ENCODE assay signal across 9 cellular contexts in genomic region chr10:80596391-80597257, GRCh38. TPM values are rescaled to one million over a fixed set of nuclear protein-coding genes. Genes with fewer than 3 reads are reported as not detected.
DNase-seq lines count a peak whose midpoint lies in the region; ATAC-seq and TF ChIP-seq lines count a peak whose summit lies in the region.
"Had no signal": no experiment of that assay in that cellular context is flagged by ENCODE, and none has a peak within 500 bp of the region (broad histone marks: within the 10 kb centered on the region; RNA-seq: fewer than 3 reads in every experiment).

No MANE protein-coding gene starts in this region.

- CTCF ChIA-PET in PC-3 (lab: Charles Lee), result interaction anchor here (0.6 kb wide), 1 partner anchor 309 kb away, joined by 3 read pairs; no protein-coding TSS in a partner anchor

- H3K36me3 ChIP-seq in PC-3 (ENCODE audit: low read depth, low read length), result no peaks in the 10 kb centered on the region
- no peaks in the 10 kb centered on the region for H3K36me3 ChIP-seq in kidney epithelial cell (ENCODE audit: control insufficient read depth, insufficient read depth, low read length)
- H3K36me3 ChIP-seq: suprapubic skin had no signal

- H3K4me1 ChIP-seq in PC-3 (ENCODE audit: insufficient read depth, low read length), result no peaks in the 10 kb centered on the region
- H3K4me1 ChIP-seq: suprapubic skin had no signal

- no peaks in the 10 kb centered on the region for H3K27me3 Mint-ChIP-seq in activated naive CD8-positive, alpha-beta T cell treated with anti-CD3 and anti-CD28 coated beads, Interleukin-2, amount 50 U/mL, for 24 hours

- H3K4me3 ChIP-seq in PC-3 (ENCODE audit: low read length) (no peak overlapping the region), kidney epithelial cell (ENCODE audit: low read depth, low read length) (no peak overlapping the region)
- H3K4me3 ChIP-seq: suprapubic skin had no signal

- no peak overlapping the region for H3K27ac ChIP-seq in PC-3 (ENCODE audit: low read length)
- H3K27ac ChIP-seq: suprapubic skin had no signal

- POLR2A ChIA-PET in PC-3 (lab: Charles Lee; ENCODE audit: unreplicated experiment), result no interaction called here

- no peaks in the 10 kb centered on the region for H3K9me3 ChIP-seq in PC-3 (ENCODE audit: low read length)

- no TSS peak for BruUV-seq in PC-3 (replicated peaks; lab: Mats Ljungman, UMichigan)

- no peaks in the 10 kb centered on the region for H4K20me1 ChIP-seq in PC-3 (ENCODE audit: low read length)

- H3K9me3 Mint-ChIP-seq in activated naive CD8-positive, alpha-beta T cell treated with anti-CD3 and anti-CD28 coated beads, Interleukin-2, amount 50 U/mL, for 24 hours, result no peaks in the 10 kb centered on the region

- DNase-seq in NCI-H1436 (lab: John Stamatoyannopoulos, UW), result peak; percentile 30
- no peak for DNase-seq in NCI-H1436 treated with DMSO at 0.1 percent for 48 hours (lab: John Stamatoyannopoulos, UW)
- DNase-seq in PC-3, result peak; percentile 41
- peak; percentile 35 for DNase-seq in activated naive CD8-positive, alpha-beta T cell treated with anti-CD3 and anti-CD28 coated beads, Interleukin-2, amount 50 U/mL, for 24 hours
- DNase-seq in kidney epithelial cell (ENCODE audit: low read depth), result no peak
- peak; percentile 6 for DNase-seq in stromal cell of bone marrow (ENCODE audit: low read depth)

- H2AFZ ChIP-seq in PC-3 (ENCODE audit: low read length), result no peak overlapping the region

- peaks cover 8% of the 10 kb centered on the region for H3K4me1 Mint-ChIP-seq in activated naive CD8-positive, alpha-beta T cell treated with anti-CD3 and anti-CD28 coated beads, Interleukin-2, amount 50 U/mL, for 24 hours

- H3K27me3 ChIP-seq in PC-3 (ENCODE audit: low read length), result no peaks in the 10 kb centered on the region
- H3K27me3 ChIP-seq in kidney epithelial cell (ENCODE audit: control insufficient read depth, insufficient read depth, low read length), result no peaks in the 10 kb centered on the region
- H3K27me3 ChIP-seq: suprapubic skin had no signal

- no peaks in the 10 kb centered on the region for H3K36me3 Mint-ChIP-seq in activated naive CD8-positive, alpha-beta T cell treated with anti-CD3 and anti-CD28 coated beads, Interleukin-2, amount 50 U/mL, for 24 hours (ENCODE audit: low read depth)

- H3K9me2 ChIP-seq in PC-3 (replicated peaks; ENCODE audit: low read length), result no peaks in the 10 kb centered on the region

- no peak overlapping the region for H3K9ac ChIP-seq in PC-3 (ENCODE audit: low read length)

- H3F3A ChIP-seq in PC-3 (ENCODE audit: low read length, unreplicated experiment), result no peaks in the 10 kb centered on the region

- no peaks in the 10 kb centered on the region for H3K79me2 ChIP-seq in PC-3 (ENCODE audit: low read length)

- TF ChIP-seq CTCF in PC-3 (conservative IDR thresholded peaks at IDR 0.05; ENCODE audit: low read depth, low read length) (peak; percentile 65), kidney epithelial cell (IDR thresholded peaks at IDR 0.05; ENCODE audit: insufficient read depth, low read length, poor library complexity, severe bottlenecking) (peak; percentile 69)

- intact Hi-C loops in PC-3 (cut with micrococcal nuclease), result no loop called here

- peak; percentile 39 for ATAC-seq in HG02885 (IDR thresholded peaks at IDR 0.05; ENCODE audit: poor library complexity, unreplicated experiment)
- peak; percentile 46; the same call in 1 of the 2 replicates for ATAC-seq in PC-3
- peak; percentile 66 for ATAC-seq in activated naive CD8-positive, alpha-beta T cell treated with anti-CD3 and anti-CD28 coated beads, Interleukin-2, amount 50 U/mL, for 24 hours
- ATAC-seq in HG03378 (IDR thresholded peaks at IDR 0.05; ENCODE audit: unreplicated experiment), result no peak

- no peak overlapping the region for H3K27ac Mint-ChIP-seq in activated naive CD8-positive, alpha-beta T cell treated with anti-CD3 and anti-CD28 coated beads, Interleukin-2, amount 50 U/mL, for 24 hours

- H3K4me3 Mint-ChIP-seq in activated naive CD8-positive, alpha-beta T cell treated with anti-CD3 and anti-CD28 coated beads, Interleukin-2, amount 50 U/mL, for 24 hours, result no peak overlapping the region

- no peak overlapping the region for H3K4me2 ChIP-seq in PC-3 (ENCODE audit: low read length)

RNA-seq across cellular contexts. Expression of gene SH2D4B, which starts 58.9 kb away (rescaled TPM):
- total RNA-seq in PC-3 (2014; rRNA removed) (not detected in 2 replicates), kidney epithelial cell (not detected in 2 replicates)

Comparison
In these comparisons a context has a peak if more than half of its experiments do, and no peak if none do; other contexts are left out.
1. DNase-seq: peak in NCI-H1436 (single experiment), PC-3 (single experiment), activated naive CD8-positive, alpha-beta T cell treated with anti-CD3 and anti-CD28 coated beads, Interleukin-2, amount 50 U/mL, for 24 hours (single experiment) and stromal cell of bone marrow (single experiment); none in NCI-H1436 treated with DMSO at 0.1 percent for 48 hours (single experiment) and kidney epithelial cell (single experiment).